2 cellular contexts compared by ENCODE assay signal in genomic region chr19:44867578-44867977, GRCh38.
A peak's percentile ranks its signal among the peaks of the same experiment; 100 is the strongest.
TF ChIP-seq lines count a peak whose summit lies in the region.

No MANE protein-coding gene starts in this region.

TF ChIP-seq in GM23338, 12 proteins besides CTCF, POLR2A, EP300 and RAD21:
- TF ChIP-seq CREB1 (CRISPR knock-in tag; IDR thresholded peaks at IDR 0.05; ENCODE audit: low read depth) (no peak), NANOG (IDR thresholded peaks at IDR 0.05; ENCODE audit: borderline replicate concordance) (no peak), JUNB (IDR thresholded peaks at IDR 0.05; ENCODE audit: unreplicated experiment) (no peak), REST (IDR thresholded peaks at IDR 0.05; ENCODE audit: unreplicated experiment) (no peak), POLR2AphosphoS5 (IDR thresholded peaks at IDR 0.05; ENCODE audit: low read depth) (no peak), ZNF114 (CRISPR knock-in tag; IDR thresholded peaks at IDR 0.05) (no peak), ETS1 (IDR thresholded peaks at IDR 0.05) (no peak), ZNF331 (CRISPR knock-in tag; IDR thresholded peaks at IDR 0.05; ENCODE audit: low read depth) (no peak), EZH2phosphoT487 (IDR thresholded peaks at IDR 0.05; ENCODE audit: unreplicated experiment) (no peak), STAT1 (IDR thresholded peaks at IDR 0.05; ENCODE audit: unreplicated experiment) (no peak), ZNF462 (CRISPR knock-in tag; IDR thresholded peaks at IDR 0.05) (no peak), EZH2 (IDR thresholded peaks at IDR 0.05; ENCODE audit: low read depth, unreplicated experiment) (no peak)

TF ChIP-seq in HepG2, 621 proteins besides CTCF, POLR2A, EP300 and RAD21:
- TF ChIP-seq ZNF20 (CRISPR knock-in tag; IDR thresholded peaks at IDR 0.05) (no peak), ZNF770 (CRISPR knock-in tag; IDR thresholded peaks at IDR 0.05) (peak; percentile 64; the same call in 1 of the 2 replicates), SALL1 (CRISPR knock-in tag; IDR thresholded peaks at IDR 0.05) (peak; percentile 14; the same call in 1 of the 2 replicates), HNF4A (CRISPR knock-in tag; IDR thresholded peaks at IDR 0.05) (peak; percentile 25; the same call in 1 of the 2 replicates), MAX (IDR thresholded peaks at IDR 0.05) (peak; percentile 35; the same call in 1 of the 2 replicates), ZNF326 (CRISPR knock-in tag; IDR thresholded peaks at IDR 0.05; ENCODE audit: borderline replicate concordance) (no peak), ZNF687 (CRISPR knock-in tag; IDR thresholded peaks at IDR 0.05) (peak; percentile 62), YEATS4 (CRISPR knock-in tag; IDR thresholded peaks at IDR 0.05; ENCODE audit: borderline replicate concordance) (no peak), ZBTB38 (CRISPR knock-in tag; IDR thresholded peaks at IDR 0.05) (peak; percentile 72; the same call in 1 of the 2 replicates), ZNF7 (CRISPR knock-in tag; IDR thresholded peaks at IDR 0.05) (peak; percentile 63)
